ENCODE assay signal across 11 cellular contexts in genomic region chr19:10817291-10818038, GRCh38. TPM values are rescaled to one million over a fixed set of nuclear protein-coding genes. Genes with fewer than 3 reads are reported as not detected.
DNase-seq lines count a peak whose midpoint lies in the region; ATAC-seq and TF ChIP-seq lines count a peak whose summit lies in the region.
"Had no signal": no experiment of that assay in that cellular context is flagged by ENCODE, and none has a peak within 500 bp of the region (broad histone marks: within the 10 kb centered on the region; RNA-seq: fewer than 3 reads in every experiment).

No MANE protein-coding gene starts in this region.

- H3K36me3 ChIP-seq in GM23338 (ENCODE audit: insufficient read depth) = no peaks in the 10 kb centered on the region
- H3K36me3 ChIP-seq in CD4-positive, alpha-beta memory T cell (ENCODE audit: insufficient read depth, low read length) = peaks cover 31% of the 10 kb centered on the region

- no peaks in the 10 kb centered on the region for H4K20me1 ChIP-seq in GM23338 (replicated peaks; ENCODE audit: insufficient read depth)

- POLR2A ChIA-PET in CD4-positive, alpha-beta memory T cell (lab: Charles Lee; ENCODE audit: partially characterized antibody) = no interaction called here

- H3K4me1 ChIP-seq in GM23338 (ENCODE audit: insufficient read depth) = no peaks in the 10 kb centered on the region
- H3K4me1 ChIP-seq in CD4-positive, alpha-beta memory T cell (ENCODE audit: insufficient read depth, low read length) = no peaks in the 10 kb centered on the region

- no peaks in the 10 kb centered on the region for H3K27me3 ChIP-seq in GM23338 (ENCODE audit: insufficient read depth)
- no peaks in the 10 kb centered on the region for H3K27me3 ChIP-seq in CD4-positive, alpha-beta memory T cell (ENCODE audit: insufficient read depth, low read length)

- no peak overlapping the region for H3K4me3 Mint-ChIP-seq in GM23338
- H3K4me3 Mint-ChIP-seq in brain = peak overlapping the region in 3 of 5 experiments; percentile 46 to 81 (median 78)
- H3K4me3 Mint-ChIP-seq in stimulated activated effector memory CD8-positive, alpha-beta T cell treated with anti-CD3 and anti-CD28 coated beads, Interleukin-12 subunit alpha, Interleukin-12 subunit beta, amount 100 ng/mL, for 72 hours = no peak overlapping the region
- no peak overlapping the region for H3K4me3 Mint-ChIP-seq in CD4-positive, alpha-beta memory T cell
- H3K4me3 Mint-ChIP-seq: activated CD4-positive, alpha-beta T cell treated with anti-CD3 and anti-CD28 coated beads for 36 hours; stimulated activated naive CD8-positive, alpha-beta T cell treated with anti-CD3 and anti-CD28 coated beads, Interleukin-15, amount 100 ng/mL, for 72 hours had no signal

- H3K9me3 ChIP-seq in CD4-positive, alpha-beta memory T cell (ENCODE audit: control insufficient read depth in 1 of 2, low read length in 2 of 2) = no peaks in the 10 kb centered on the region

- no peak overlapping the region for H3K4me3 ChIP-seq in GM23338
- no peak overlapping the region for H3K4me3 ChIP-seq in CD4-positive, alpha-beta memory T cell (ENCODE audit: low read length in 2 of 2)

- H3K9me3 Mint-ChIP-seq in GM23338 (no peaks in the 10 kb centered on the region), brain (peaks cover 0 to 2% (median 0%) of the 10 kb centered on the region in 5 experiments)
- H3K9me3 Mint-ChIP-seq in stimulated activated effector memory CD8-positive, alpha-beta T cell treated with anti-CD3 and anti-CD28 coated beads, Interleukin-12 subunit alpha, Interleukin-12 subunit beta, amount 100 ng/mL, for 72 hours = no peaks in the 10 kb centered on the region
- H3K9me3 Mint-ChIP-seq in CD4-positive, alpha-beta memory T cell = no peaks in the 10 kb centered on the region
- H3K9me3 Mint-ChIP-seq: stimulated activated naive CD8-positive, alpha-beta T cell treated with anti-CD3 and anti-CD28 coated beads, Interleukin-15, amount 100 ng/mL, for 72 hours had no signal

- no peak overlapping the region for H2AFZ ChIP-seq in GM23338

- peak; percentile 24 for DNase-seq in GM23338 (ENCODE audit: low spot score)
- peak; percentile 46 for DNase-seq in left kidney (ENCODE audit: low read depth, low spot score)
- DNase-seq in stimulated activated effector memory CD8-positive, alpha-beta T cell treated with anti-CD3 and anti-CD28 coated beads, Interleukin-12 subunit alpha, Interleukin-12 subunit beta, amount 100 ng/mL, for 72 hours (ENCODE audit: low spot score in 2 of 2) = no peak
- DNase-seq in stimulated activated CD4-positive, alpha-beta T cell treated with anti-CD3 and anti-CD28 coated beads, Interleukin-12 subunit alpha, Interleukin-12 subunit beta, amount 100 ng/mL, for 4 hours = no peak
- no peak for DNase-seq in CD4-positive, alpha-beta memory T cell
- DNase-seq in anterior cingulate cortex (lab: John Stamatoyannopoulos, UW) = no peak
- DNase-seq: activated CD4-positive, alpha-beta T cell treated with anti-CD3 and anti-CD28 coated beads for 36 hours; occipital lobe; stimulated activated naive CD8-positive, alpha-beta T cell treated with anti-CD3 and anti-CD28 coated beads, Interleukin-15, amount 100 ng/mL, for 72 hours had no signal

- H3K36me3 Mint-ChIP-seq in GM23338 (ENCODE audit: low read depth) (peaks cover 36% of the 10 kb centered on the region), brain (peaks cover 55% of the 10 kb centered on the region)
- H3K36me3 Mint-ChIP-seq in stimulated activated effector memory CD8-positive, alpha-beta T cell treated with anti-CD3 and anti-CD28 coated beads, Interleukin-12 subunit alpha, Interleukin-12 subunit beta, amount 100 ng/mL, for 72 hours = peaks cover 73% of the 10 kb centered on the region
- peaks cover 24 to 37% of the 10 kb centered on the region in 2 donors for H3K36me3 Mint-ChIP-seq in CD4-positive, alpha-beta memory T cell

- ATAC-seq in GM23338 = no peak
- no peak for ATAC-seq in stimulated activated effector memory CD8-positive, alpha-beta T cell treated with anti-CD3 and anti-CD28 coated beads, Interleukin-12 subunit alpha, Interleukin-12 subunit beta, amount 100 ng/mL, for 72 hours
- ATAC-seq in GM19324 (IDR thresholded peaks at IDR 0.05; ENCODE audit: low FRiP score, unreplicated experiment) = no peak
- ATAC-seq: activated CD4-positive, alpha-beta T cell treated with anti-CD3 and anti-CD28 coated beads for 36 hours; stimulated activated naive CD8-positive, alpha-beta T cell treated with anti-CD3 and anti-CD28 coated beads, Interleukin-15, amount 100 ng/mL, for 72 hours had no signal

- H3K27me3 Mint-ChIP-seq in GM23338 (ENCODE audit: insufficient read depth, low read depth, poor library complexity) (peaks cover 19% of the 10 kb centered on the region), brain (no peaks in the 10 kb centered on the region)
- no peaks in the 10 kb centered on the region for H3K27me3 Mint-ChIP-seq in CD4-positive, alpha-beta memory T cell
- H3K27me3 Mint-ChIP-seq: activated CD4-positive, alpha-beta T cell treated with anti-CD3 and anti-CD28 coated beads for 36 hours; stimulated activated naive CD8-positive, alpha-beta T cell treated with anti-CD3 and anti-CD28 coated beads, Interleukin-15, amount 100 ng/mL, for 72 hours had no signal

- no peak overlapping the region for H3K27ac ChIP-seq in GM23338 (ENCODE audit: low read depth)
- H3K27ac ChIP-seq in CD4-positive, alpha-beta memory T cell (ENCODE audit: low read depth, low read length) = no peak overlapping the region

- H3K9me2 ChIP-seq in GM23338 (ENCODE audit: insufficient read depth) = no peaks in the 10 kb centered on the region

- no peaks in the 10 kb centered on the region for H3K4me1 Mint-ChIP-seq in GM23338
- no peaks in the 10 kb centered on the region for H3K4me1 Mint-ChIP-seq in brain
- H3K4me1 Mint-ChIP-seq in stimulated activated effector memory CD8-positive, alpha-beta T cell treated with anti-CD3 and anti-CD28 coated beads, Interleukin-12 subunit alpha, Interleukin-12 subunit beta, amount 100 ng/mL, for 72 hours = peaks cover 41% of the 10 kb centered on the region
- H3K4me1 Mint-ChIP-seq in CD4-positive, alpha-beta memory T cell = peaks cover 3 to 9% (median 7%) of the 10 kb centered on the region in 4 donors

- CTCF ChIA-PET in CD4-positive, alpha-beta memory T cell (lab: Charles Lee; ENCODE audit: partially characterized antibody) = interaction anchor here (1.4 kb wide), 1 partner anchor 100 kb away, joined by 4 read pairs; the partner anchor contains the start of gene DNM2

- no peaks in the 10 kb centered on the region for H3F3A ChIP-seq in GM23338 (replicated peaks; ENCODE audit: low read depth)

- H3K4me2 ChIP-seq in GM23338 = no peak overlapping the region

- no peak for TF ChIP-seq CTCF in GM23338 (conservative IDR thresholded peaks at IDR 0.05; ENCODE audit: low read depth in 2 of 2)
- TF ChIP-seq CTCF in brain (conservative IDR thresholded peaks at IDR 0.05) = no peak

- H3K27ac Mint-ChIP-seq in GM23338 (no peak overlapping the region), brain (peak overlapping the region in 3 of 5 experiments; percentile 62 to 87 (median 80))
- peak overlapping the region; percentile 72 for H3K27ac Mint-ChIP-seq in stimulated activated effector memory CD8-positive, alpha-beta T cell treated with anti-CD3 and anti-CD28 coated beads, Interleukin-12 subunit alpha, Interleukin-12 subunit beta, amount 100 ng/mL, for 72 hours
- H3K27ac Mint-ChIP-seq in CD4-positive, alpha-beta memory T cell = no peak overlapping the region
- H3K27ac Mint-ChIP-seq: activated CD4-positive, alpha-beta T cell treated with anti-CD3 and anti-CD28 coated beads for 36 hours had no signal

- intact Hi-C loops in CD4-positive, alpha-beta memory T cell (cut with micrococcal nuclease) = no loop called here

- no peaks in the 10 kb centered on the region for H3K79me2 ChIP-seq in GM23338 (replicated peaks; ENCODE audit: insufficient read depth)

TF ChIP-seq in GM23338, 12 proteins besides CTCF, POLR2A, EP300 and RAD21 (continues in another document):
- TF ChIP-seq POLR2AphosphoS5 (IDR thresholded peaks at IDR 0.05; ENCODE audit: low read depth) = no peak
- no peak for TF ChIP-seq NANOG (IDR thresholded peaks at IDR 0.05; ENCODE audit: borderline replicate concordance)
- TF ChIP-seq, protein P1, sequence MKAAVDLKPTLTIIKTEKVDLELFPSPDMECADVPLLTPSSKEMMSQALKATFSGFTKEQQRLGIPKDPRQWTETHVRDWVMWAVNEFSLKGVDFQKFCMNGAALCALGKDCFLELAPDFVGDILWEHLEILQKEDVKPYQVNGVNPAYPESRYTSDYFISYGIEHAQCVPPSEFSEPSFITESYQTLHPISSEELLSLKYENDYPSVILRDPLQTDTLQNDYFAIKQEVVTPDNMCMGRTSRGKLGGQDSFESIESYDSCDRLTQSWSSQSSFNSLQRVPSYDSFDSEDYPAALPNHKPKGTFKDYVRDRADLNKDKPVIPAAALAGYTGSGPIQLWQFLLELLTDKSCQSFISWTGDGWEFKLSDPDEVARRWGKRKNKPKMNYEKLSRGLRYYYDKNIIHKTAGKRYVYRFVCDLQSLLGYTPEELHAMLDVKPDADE (IDR thresholded peaks at IDR 0.05) = no peak

RNA-seq across cellular contexts. Expression of gene TMED1, which starts 18.5 kb away (rescaled TPM):
- 28.5 and 37.2 TPM in 2 replicates for total RNA-seq in GM23338 (2014; rRNA removed; shearing (Covaris generic))
- polyA plus RNA-seq in GM23338 (2016; fragmentation: Nextera tagmentation; extraction: Ambion mirVana) (27.7 and 29.7 TPM in 2 replicates), brain (ENCODE audit: insufficient read depth, low read depth, low replicate concordance) (29.0 TPM)
- total RNA-seq in CD4-positive, alpha-beta memory T cell = 10 to 100 TPM in 1 of 2 experiments, 1 to 10 TPM in 1; 9.0 to 10.9 TPM
- polyA plus RNA-seq in CD4-positive, alpha-beta memory T cell = 10 to 100 TPM; 24.7 to 24.9 TPM

RNA-seq across cellular contexts. Expression of gene C19orf38, which starts 30.8 kb away (rescaled TPM):
- total RNA-seq in GM23338 (2014; rRNA removed; shearing (Covaris generic)) = 0.78 TPM in 1 of 2 replicates, not detected in the other
- polyA plus RNA-seq in GM23338 (2016; fragmentation: Nextera tagmentation; extraction: Ambion mirVana) (0.43 and 0.45 TPM in 2 replicates), brain (ENCODE audit: insufficient read depth, low read depth, low replicate concordance) (1.9 TPM)
- under 1 TPM; 0.36 to 0.49 TPM for total RNA-seq in CD4-positive, alpha-beta memory T cell
- polyA plus RNA-seq in CD4-positive, alpha-beta memory T cell = under 1 TPM in 1 of 2 donors, not detected in 1; 0.21 TPM

RNA-seq across cellular contexts. Expression of gene CARM1, which starts 53.9 kb away (rescaled TPM):
- 118 and 125 TPM in 2 replicates for total RNA-seq in GM23338 (2014; rRNA removed; shearing (Covaris generic))
- polyA plus RNA-seq in GM23338 (2016; fragmentation: Nextera tagmentation; extraction: Ambion mirVana) (40.3 and 43.3 TPM in 2 replicates), brain (ENCODE audit: insufficient read depth, low read depth, low replicate concordance) (40.8 TPM)
- total RNA-seq in CD4-positive, alpha-beta memory T cell = 10 to 100 TPM; 25.2 to 26.5 TPM
- polyA plus RNA-seq in CD4-positive, alpha-beta memory T cell = 1 to 10 TPM in 1 of 2 donors, under 1 TPM in 1; 0.71 to 1.8 TPM

Comparison
In these comparisons a context has a peak if more than half of its experiments do, and no peak if none do; other contexts are left out.
1. DNase-seq: peak in GM23338 (single experiment) and left kidney (single experiment); none in stimulated activated effector memory CD8-positive, alpha-beta T cell treated with anti-CD3 and anti-CD28 coated beads, Interleukin-12 subunit alpha, Interleukin-12 subunit beta, amount 100 ng/mL, for 72 hours (0 of 2), stimulated activated CD4-positive, alpha-beta T cell treated with anti-CD3 and anti-CD28 coated beads, Interleukin-12 subunit alpha, Interleukin-12 subunit beta, amount 100 ng/mL, for 4 hours (single experiment), CD4-positive, alpha-beta memory T cell (0 of 5) and anterior cingulate cortex (0 of 58).
2. H3K27ac Mint-ChIP-seq: peak in brain (3 of 5) and stimulated activated effector memory CD8-positive, alpha-beta T cell treated with anti-CD3 and anti-CD28 coated beads, Interleukin-12 subunit alpha, Interleukin-12 subunit beta, amount 100 ng/mL, for 72 hours (single experiment); none in GM23338 (single experiment) and CD4-positive, alpha-beta memory T cell (0 of 7).
3. H3K4me3 Mint-ChIP-seq: peak in brain (3 of 5); none in GM23338 (single experiment), stimulated activated effector memory CD8-positive, alpha-beta T cell treated with anti-CD3 and anti-CD28 coated beads, Interleukin-12 subunit alpha, Interleukin-12 subunit beta, amount 100 ng/mL, for 72 hours (single experiment) and CD4-positive, alpha-beta memory T cell (0 of 8).
4. RNA of gene CARM1, which starts 53.9 kb away (polyA plus RNA-seq): 40.3 to 43.3 TPM in GM23338 and 40.8 TPM in brain (single experiment); 0.71 to 1.8 TPM in CD4-positive, alpha-beta memory T cell; every median in the first group is over 10 times any median in the second.